ENCODE assay signal across 14 cellular contexts in genomic region chr20:50838322-50838625, GRCh38. TPM values are rescaled to one million over a fixed set of nuclear protein-coding genes. Genes with fewer than 3 reads are reported as not detected.
DNase-seq lines count a peak whose midpoint lies in the region; ATAC-seq and TF ChIP-seq lines count a peak whose summit lies in the region.
"Had no signal": no experiment of that assay in that cellular context is flagged by ENCODE, and none has a peak within 500 bp of the region (broad histone marks: within the 10 kb centered on the region; RNA-seq: fewer than 3 reads in every experiment).

No MANE protein-coding gene starts in this region.

- intact Hi-C loops in activated naive CD4-positive, alpha-beta T cell treated with anti-CD3 and anti-CD28 coated beads for 36 hours (cut with micrococcal nuclease) = no loop called here

- peak overlapping the region; percentile 91 for H2AFZ ChIP-seq in osteoblast (ENCODE audit: low read length)

- H3K27me3 ChIP-seq in osteoblast (ENCODE audit: insufficient read depth, low read length) = no peaks in the 10 kb centered on the region

- no peaks in the 10 kb centered on the region for H3K79me2 ChIP-seq in osteoblast (ENCODE audit: insufficient read depth, low read length)

- H3K4me1 Mint-ChIP-seq in activated naive CD4-positive, alpha-beta T cell treated with anti-CD3 and anti-CD28 coated beads for 36 hours (ENCODE audit: low read depth) = no peaks in the 10 kb centered on the region

- no peak for ATAC-seq in GM21825 (IDR thresholded peaks at IDR 0.05; ENCODE audit: unreplicated experiment)

- H3K36me3 ChIP-seq in SK-N-MC (ENCODE audit: insufficient read depth, low read length) (no peaks in the 10 kb centered on the region), osteoblast (ENCODE audit: insufficient read depth, low read length) (no peaks in the 10 kb centered on the region)

- H3K9ac ChIP-seq in SK-N-MC (ENCODE audit: insufficient read length) = no peak overlapping the region

- H3K36me3 Mint-ChIP-seq in activated naive CD4-positive, alpha-beta T cell treated with anti-CD3 and anti-CD28 coated beads for 36 hours (ENCODE audit: low read depth) = no peaks in the 10 kb centered on the region

- H3K4me3 ChIP-seq in AG10803 (ENCODE audit: low read length) = peak overlapping the region; percentile 0; the same call in 1 of the 2 replicates
- H3K4me3 ChIP-seq in SK-N-MC = no peak overlapping the region
- H3K4me3 ChIP-seq in osteoblast (ENCODE audit: insufficient read depth, low read length) = peak overlapping the region; percentile 33

- no peaks in the 10 kb centered on the region for H3K27me3 Mint-ChIP-seq in activated naive CD4-positive, alpha-beta T cell treated with anti-CD3 and anti-CD28 coated beads for 36 hours (ENCODE audit: low read depth)
- H3K27me3 Mint-ChIP-seq: CD8-positive, alpha-beta memory T cell had no signal

- DNase-seq in AG10803 (ENCODE audit: low read depth) (no peak), SK-N-MC (ENCODE audit: low read depth, low spot score) (no peak), epithelial cell of prostate (ENCODE audit: low read depth, low spot score) (no peak), osteoblast (ENCODE audit: insufficient read length, low spot score, missing footprints) (no peak), caudate nucleus (lab: John Stamatoyannopoulos, UW) (no peak), RPMI8226 (no peak)
- DNase-seq in activated naive CD4-positive, alpha-beta T cell treated with anti-CD3 and anti-CD28 coated beads for 36 hours = no peak
- DNase-seq: activated CD4-positive, alpha-beta T cell treated with anti-CD3 and anti-CD28 coated beads, Interleukin-2, amount 50 U/mL, for 4 hours; CD8-positive, alpha-beta memory T cell; H9; NCI-H1105 treated with DMSO at 0.1 percent for 48 hours; NK-92 treated with Interleukin-12 subunit alpha and Interleukin-12 subunit beta, amount 100 ng/mL, for 24 hours; occipital lobe had no signal

- H3K27ac ChIP-seq in SK-N-MC (peak overlapping the region; percentile 77; the same call in 1 of the 2 replicates), epithelial cell of prostate (peak overlapping the region; percentile 71), osteoblast (ENCODE audit: low read depth, low read length) (peak overlapping the region; percentile 74), caudate nucleus (ENCODE audit: low read depth, low read length) (no peak overlapping the region)

- peaks cover 13% of the 10 kb centered on the region for H3K4me1 ChIP-seq in osteoblast (ENCODE audit: insufficient read depth, low read length)

- no peak for TF ChIP-seq CTCF in AG10803 (conservative IDR thresholded peaks at IDR 0.05; ENCODE audit: low read length)
- TF ChIP-seq CTCF in osteoblast (IDR thresholded peaks at IDR 0.05; ENCODE audit: extremely low read depth, low read depth, low read length) = no peak

- H3K4me2 ChIP-seq in osteoblast (ENCODE audit: insufficient read depth, low read length) = peak overlapping the region; percentile 69

- H3K4me3 Mint-ChIP-seq in activated naive CD4-positive, alpha-beta T cell treated with anti-CD3 and anti-CD28 coated beads for 36 hours = no peak overlapping the region
- H3K4me3 Mint-ChIP-seq: H9 had no signal

- CTCF ChIA-PET in activated naive CD4-positive, alpha-beta T cell treated with anti-CD3 and anti-CD28 coated beads for 36 hours (lab: Charles Lee) = no interaction called here

- H4K20me1 ChIP-seq in osteoblast (ENCODE audit: insufficient read depth, low read length) = no peaks in the 10 kb centered on the region

- no peaks in the 10 kb centered on the region for H3K9me3 Mint-ChIP-seq in activated naive CD4-positive, alpha-beta T cell treated with anti-CD3 and anti-CD28 coated beads for 36 hours
- H3K9me3 Mint-ChIP-seq: CD8-positive, alpha-beta memory T cell; H9 had no signal

- no peaks in the 10 kb centered on the region for H3K9me3 ChIP-seq in SK-N-MC (ENCODE audit: low read depth, low read length)
- H3K9me3 ChIP-seq in osteoblast (ENCODE audit: low read depth, low read length) = no peaks in the 10 kb centered on the region

- no peak overlapping the region for H3K27ac Mint-ChIP-seq in activated naive CD4-positive, alpha-beta T cell treated with anti-CD3 and anti-CD28 coated beads for 36 hours

RNA-seq across cellular contexts. Expression of gene BCAS4, which starts 43.4 kb away (rescaled TPM):
- total RNA-seq in osteoblast = 2.4 and 2.9 TPM in 2 replicates
- total RNA-seq in activated naive CD4-positive, alpha-beta T cell treated with anti-CD3 and anti-CD28 coated beads for 36 hours = 10 to 100 TPM; 15.7 to 16.6 TPM
